Comparison of ENCODE assay signal across 1 cellular context in genomic region chr1:39913136-39913535, GRCh38. TPM values are rescaled to one million over a fixed set of nuclear protein-coding genes. Genes with fewer than 3 reads are reported as not detected.
"Had no signal": no experiment of that assay in that cellular context is flagged by ENCODE, and none has a peak within 500 bp of the region (broad histone marks: within the 10 kb centered on the region; RNA-seq: fewer than 3 reads in every experiment).

No MANE protein-coding gene starts in this region.

RNA-seq across cellular contexts. Expression of gene MFSD2A, which starts 41.8 kb away (rescaled TPM):
- total RNA-seq: HepG2 had no signal
